Comparison of ENCODE assay signal across 8 cellular contexts in the genomic region with DNA sequence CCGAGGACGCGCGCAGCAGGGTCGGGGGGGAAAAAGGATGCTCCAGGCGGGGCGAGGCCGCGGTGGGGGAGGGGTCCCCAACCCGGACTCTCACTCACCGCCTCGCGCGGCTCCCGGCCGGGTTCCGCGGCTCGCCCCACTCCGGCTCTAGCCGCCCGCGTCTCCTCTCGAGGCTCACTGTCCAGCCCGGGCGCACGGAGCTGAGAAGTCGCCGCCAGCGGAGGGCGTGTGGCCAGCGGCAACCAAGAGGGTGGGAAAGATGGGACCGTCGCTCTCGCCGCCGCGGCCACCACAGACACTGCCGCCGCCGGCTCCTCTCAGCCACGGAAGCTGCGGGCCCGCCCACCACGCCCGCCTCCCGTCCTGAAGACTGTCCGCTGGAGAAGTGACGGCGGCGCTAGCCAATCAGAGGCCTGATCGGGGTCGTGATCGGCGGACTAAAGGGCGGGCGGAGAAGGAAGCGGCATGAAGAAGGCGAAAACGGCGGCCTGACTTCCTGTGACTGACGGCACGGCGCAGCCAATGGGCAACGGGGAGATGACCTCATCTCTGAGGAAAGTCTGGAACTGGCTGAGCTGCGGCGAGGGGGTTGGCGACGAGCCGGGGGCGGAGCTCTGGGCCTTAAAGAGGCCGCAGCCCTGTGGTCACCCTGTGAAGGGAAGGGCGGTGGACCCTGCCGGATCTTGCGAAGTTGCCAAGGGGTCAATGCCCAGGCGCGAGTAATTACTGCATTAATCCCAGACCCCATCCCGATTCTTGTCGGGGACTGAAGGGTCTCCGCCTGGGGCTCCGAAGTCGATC.
DNase-seq lines count a peak whose midpoint lies in the region; ATAC-seq and TF ChIP-seq lines count a peak whose summit lies in the region.

A gene (minus strand): TSS at position 340 of the 801 bp plus-strand sequence.

- no peak for TF ChIP-seq CTCF in AG09319 (IDR thresholded peaks at IDR 0.05; ENCODE audit: low read depth, low read length)

- ATAC-seq in GM19035 (IDR thresholded peaks at IDR 0.05; ENCODE audit: unreplicated experiment), result peak; percentile 93
- peak; percentile 92 for ATAC-seq in HG03354 (IDR thresholded peaks at IDR 0.05; ENCODE audit: poor library complexity, severe bottlenecking, unreplicated experiment)
- ATAC-seq in activated CD4-positive, CD25-positive, alpha-beta regulatory T cell treated with anti-CD3 and anti-CD28 coated beads, Interleukin-2, amount 50 U/mL, for 24 hours, result peak; percentile 95 to 96

- DNase-seq in AG09319 (ENCODE audit: extremely low read depth, low read depth), result peak; percentile 99
- DNase-seq in NCI-H446 treated with DMSO at 0.1 percent for 48 hours (lab: John Stamatoyannopoulos, UW), result peak; percentile 98
- DNase-seq in cerebellar cortex (ENCODE audit: low spot score), result peak; percentile 100
- DNase-seq in iris pigment epithelial cell (ENCODE audit: low read depth), result peak; percentile 100
- DNase-seq in stimulated activated CD4-positive, alpha-beta T cell treated with anti-CD3 and anti-CD28 coated beads, Interleukin-12 subunit alpha, Interleukin-12 subunit beta, amount 100 ng/mL, for 24 hours (ENCODE audit: low read depth in 2 of 2), result peak; percentile 99

Comparison
In these comparisons a context has a peak if more than half of its experiments do, and no peak if none do; other contexts are left out.
1. Peak in every context shown above with its lines: DNase-seq and ATAC-seq.